ENCODE assay signal across 8 cellular contexts in genomic region chr1:61452354-61452990, GRCh38.
DNase-seq lines count a peak whose midpoint lies in the region; ATAC-seq and TF ChIP-seq lines count a peak whose summit lies in the region.

No MANE protein-coding gene starts in this region.

- POLR2A ChIA-PET in SK-N-SH (lab: Yijun Ruan, JAX): no interaction called here

- ATAC-seq in HG03565 (IDR thresholded peaks at IDR 0.05; ENCODE audit: unreplicated experiment): no peak

- H3K4me1 ChIP-seq in SK-N-SH (ENCODE audit: control insufficient read depth in 1 of 2, insufficient read depth in 2 of 2, low read depth in 1 of 2, low read length in 1 of 2) (peaks cover 21 to 35% of the 10 kb centered on the region in 2 experiments; a peak in 3 of 4 replicates), fibroblast of lung (ENCODE audit: control insufficient read depth, extremely low read depth, insufficient read depth, low read length) (peaks cover 3% of the 10 kb centered on the region), rectal smooth muscle tissue (ENCODE audit: control insufficient read depth, insufficient read depth, low read length) (peaks cover 29% of the 10 kb centered on the region), neural progenitor cell (peaks cover 4% of the 10 kb centered on the region)

- DNase-seq in Calu3 (no peak), SK-N-SH (no peak), fibroblast of lung (ENCODE audit: low read depth in 2 of 2) (peak; percentile 62 to 65), NCI-H748 (lab: John Stamatoyannopoulos, UW; ENCODE audit: unreplicated experiment) (no peak), RKO (ENCODE audit: low spot score) (no peak), neural progenitor cell (ENCODE audit: low spot score) (no peak)

- H3K36me3 Mint-ChIP-seq in Calu3 (ENCODE audit: insufficient read depth, unreplicated experiment): peaks cover 25% of the 10 kb centered on the region
- H3K36me3 Mint-ChIP-seq in neural progenitor cell: peaks cover 9% of the 10 kb centered on the region

- H3K9me3 Mint-ChIP-seq in Calu3 (ENCODE audit: low read depth, unreplicated experiment) (no peaks in the 10 kb centered on the region), neural progenitor cell (peaks cover 3% of the 10 kb centered on the region)

- TF ChIP-seq RAD21 in SK-N-SH (IDR thresholded peaks at IDR 0.05; ENCODE audit: low read length): no peak

- H4K20me1 ChIP-seq in SK-N-SH (ENCODE audit: insufficient read depth): no peaks in the 10 kb centered on the region
- no peaks in the 10 kb centered on the region for H4K20me1 ChIP-seq in fibroblast of lung (ENCODE audit: control insufficient read depth, extremely low read depth, insufficient read depth, low read length)
- no peaks in the 10 kb centered on the region for H4K20me1 ChIP-seq in neural progenitor cell (ENCODE audit: low read depth)

- WGBS in SK-N-SH (ENCODE audit: low lambda C conversion rate): 13% methylated on average over 4 of the region's 4 CpGs

- H3K4me3 ChIP-seq in SK-N-SH (ENCODE audit: low read depth in 2 of 2, low read length in 1 of 2) (no peak overlapping the region), fibroblast of lung (replicated peaks in 1 of 4; ENCODE audit: control extremely low read depth in 1 of 4, insufficient read depth in 1 of 4, low read depth in 3 of 4, low read length in 4 of 4) (no peak overlapping the region), rectal smooth muscle tissue (ENCODE audit: low read length) (no peak overlapping the region), neural progenitor cell (no peak overlapping the region)

- no peaks in the 10 kb centered on the region for H3K27me3 Mint-ChIP-seq in Calu3 (ENCODE audit: unreplicated experiment)
- peaks cover 18% of the 10 kb centered on the region for H3K27me3 Mint-ChIP-seq in neural progenitor cell (ENCODE audit: insufficient read depth, low read depth)

- TF ChIP-seq EP300 in SK-N-SH (IDR thresholded peaks at IDR 0.05; ENCODE audit: borderline replicate concordance in 1 of 2, low read depth in 1 of 2, low read length in 1 of 2): no peak

- peak overlapping the region; percentile 78 to 98 for H3K27ac ChIP-seq in SK-N-SH (ENCODE audit: low read depth in 2 of 2, low read length in 1 of 2)
- H3K27ac ChIP-seq in fibroblast of lung (ENCODE audit: insufficient read depth, low read length): no peak overlapping the region
- peak overlapping the region; percentile 71 for H3K27ac ChIP-seq in rectal smooth muscle tissue (ENCODE audit: low read depth, low read length)
- H3K27ac ChIP-seq in neural progenitor cell: no peak overlapping the region

- H3K27ac Mint-ChIP-seq in Calu3 (ENCODE audit: unreplicated experiment) (peak overlapping the region; percentile 94), neural progenitor cell (no peak overlapping the region)

- H3K79me2 ChIP-seq in SK-N-SH (ENCODE audit: insufficient read depth): no peaks in the 10 kb centered on the region
- no peaks in the 10 kb centered on the region for H3K79me2 ChIP-seq in fibroblast of lung (ENCODE audit: control insufficient read depth, insufficient read depth, low read length)
- H3K79me2 ChIP-seq in neural progenitor cell (ENCODE audit: low read depth): no peaks in the 10 kb centered on the region

- CTCF ChIA-PET in Calu3 (lab: Charles Lee): interaction anchor here (0.5 to 2.0 kb wide), 11 partner anchors 9 to 559 kb away, joined by 3 to 8 read pairs (median 4); no protein-coding TSS in a partner anchor
- CTCF ChIA-PET in SK-N-SH (lab: Yijun Ruan, JAX): interaction anchor here (0.6 to 3.7 kb wide), 21 partner anchors 9 to 1481 kb away, joined by 3 to 20 read pairs (median 3); no protein-coding TSS in a partner anchor

- no peak for TF ChIP-seq CTCF in Calu3 (IDR thresholded peaks at IDR 0.05; ENCODE audit: unreplicated experiment)
- TF ChIP-seq CTCF in SK-N-SH (IDR thresholded peaks at IDR 0.05): no peak
- no peak for TF ChIP-seq CTCF in fibroblast of lung (conservative IDR thresholded peaks at IDR 0.05 in 1 of 2, IDR thresholded peaks at IDR 0.05 in 1 of 2; ENCODE audit: low read depth in 1 of 2, low read length in 2 of 2)
- no peak for TF ChIP-seq CTCF in neural progenitor cell (IDR thresholded peaks at IDR 0.05)

- BruUV-seq in Calu3 (replicated peaks; lab: Mats Ljungman, UMichigan): no TSS peak

- H3K9ac ChIP-seq in SK-N-SH (peak overlapping the region; percentile 60; the same call in 1 of the 2 replicates), fibroblast of lung (ENCODE audit: insufficient read depth, low read length) (no peak overlapping the region), rectal smooth muscle tissue (ENCODE audit: low read length) (no peak overlapping the region), neural progenitor cell (no peak overlapping the region)

- H3K27me3 ChIP-seq in SK-N-SH (ENCODE audit: insufficient read depth) (no peaks in the 10 kb centered on the region), fibroblast of lung (ENCODE audit: control insufficient read depth, insufficient read depth, low read length) (no peaks in the 10 kb centered on the region), rectal smooth muscle tissue (ENCODE audit: control insufficient read depth, insufficient read depth, low read length) (no peaks in the 10 kb centered on the region), neural progenitor cell (no peaks in the 10 kb centered on the region)

- H3K9me2 ChIP-seq in SK-N-SH: no peaks in the 10 kb centered on the region

- H3F3A ChIP-seq in SK-N-SH (replicated peaks; ENCODE audit: insufficient read depth) (peaks cover 10% of the 10 kb centered on the region), neural progenitor cell (ENCODE audit: low read depth) (no peaks in the 10 kb centered on the region)

- H3K4me2 ChIP-seq in SK-N-SH: peak overlapping the region; percentile 39; the same call in 1 of the 2 replicates
- no peak overlapping the region for H3K4me2 ChIP-seq in fibroblast of lung (ENCODE audit: extremely low read depth, insufficient read depth, low read length)
- no peak overlapping the region for H3K4me2 ChIP-seq in neural progenitor cell

- H3K4me1 Mint-ChIP-seq in Calu3 (ENCODE audit: low read depth, unreplicated experiment): peaks cover 44% of the 10 kb centered on the region
- peaks cover 81% of the 10 kb centered on the region for H3K4me1 Mint-ChIP-seq in neural progenitor cell

- H3K36me3 ChIP-seq in SK-N-SH (replicated peaks in 1 of 2; ENCODE audit: control insufficient read depth in 1 of 2, insufficient read depth in 2 of 2, low read length in 1 of 2) (peaks cover 0 to 10% of the 10 kb centered on the region in 2 experiments), fibroblast of lung (ENCODE audit: control insufficient read depth, insufficient read depth, low read length) (no peaks in the 10 kb centered on the region), rectal smooth muscle tissue (ENCODE audit: control insufficient read depth, insufficient read depth, low read length) (no peaks in the 10 kb centered on the region), neural progenitor cell (no peaks in the 10 kb centered on the region)

- intact Hi-C loops in Calu3 (cut with micrococcal nuclease; ENCODE audit: unreplicated experiment): loop anchor here (2.0 to 10.0 kb wide), 7 partner anchors 52 to 482 kb away; partner anchors contain the start of gene NFIA

- peak overlapping the region; percentile 79 for H2AFZ ChIP-seq in SK-N-SH (ENCODE audit: low read depth)
- no peak overlapping the region for H2AFZ ChIP-seq in fibroblast of lung (ENCODE audit: low read length)
- H2AFZ ChIP-seq in neural progenitor cell (replicated peaks): no peak overlapping the region

- H3K4me3 Mint-ChIP-seq in Calu3 (ENCODE audit: low read depth, unreplicated experiment) (peak overlapping the region; percentile 24), neural progenitor cell (no peak overlapping the region)

- H3K9me3 ChIP-seq in SK-N-SH (no peaks in the 10 kb centered on the region), fibroblast of lung (ENCODE audit: control insufficient read depth, insufficient read depth, low read depth, low read length) (no peaks in the 10 kb centered on the region), neural progenitor cell (ENCODE audit: low read depth) (no peaks in the 10 kb centered on the region)

TF ChIP-seq in SK-N-SH, 30 proteins besides CTCF, POLR2A, EP300 and RAD21 (continues in another document):
- TF ChIP-seq RCOR1 (IDR thresholded peaks at IDR 0.05; ENCODE audit: low read length) (no peak), TAF1 (IDR thresholded peaks at IDR 0.05; ENCODE audit: borderline replicate concordance, low read depth, low read length) (no peak), EZH2phosphoT487 (IDR thresholded peaks at IDR 0.05; ENCODE audit: borderline replicate concordance, low read depth) (no peak), ELF1 (IDR thresholded peaks at IDR 0.05) (no peak), POLR2AphosphoS5 (IDR thresholded peaks at IDR 0.05; ENCODE audit: low read depth, low read length) (no peak), FOSL2 (IDR thresholded peaks at IDR 0.05; ENCODE audit: borderline replicate concordance, low read depth) (no peak), FOXJ3 (CRISPR knock-in tag; IDR thresholded peaks at IDR 0.05) (no peak), JUND (IDR thresholded peaks at IDR 0.05) (no peak), SIN3A (IDR thresholded peaks at IDR 0.05; ENCODE audit: borderline replicate concordance, low read depth, low read length) (no peak), TCF12 (IDR thresholded peaks at IDR 0.05) (no peak), GABPA (IDR thresholded peaks at IDR 0.05; ENCODE audit: low read depth) (no peak)
- TF ChIP-seq, protein P1, sequence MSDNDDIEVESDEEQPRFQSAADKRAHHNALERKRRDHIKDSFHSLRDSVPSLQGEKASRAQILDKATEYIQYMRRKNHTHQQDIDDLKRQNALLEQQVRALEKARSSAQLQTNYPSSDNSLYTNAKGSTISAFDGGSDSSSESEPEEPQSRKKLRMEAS (IDR thresholded peaks at IDR 0.05; ENCODE audit: low read depth): no peak
- TF ChIP-seq, protein P2, sequence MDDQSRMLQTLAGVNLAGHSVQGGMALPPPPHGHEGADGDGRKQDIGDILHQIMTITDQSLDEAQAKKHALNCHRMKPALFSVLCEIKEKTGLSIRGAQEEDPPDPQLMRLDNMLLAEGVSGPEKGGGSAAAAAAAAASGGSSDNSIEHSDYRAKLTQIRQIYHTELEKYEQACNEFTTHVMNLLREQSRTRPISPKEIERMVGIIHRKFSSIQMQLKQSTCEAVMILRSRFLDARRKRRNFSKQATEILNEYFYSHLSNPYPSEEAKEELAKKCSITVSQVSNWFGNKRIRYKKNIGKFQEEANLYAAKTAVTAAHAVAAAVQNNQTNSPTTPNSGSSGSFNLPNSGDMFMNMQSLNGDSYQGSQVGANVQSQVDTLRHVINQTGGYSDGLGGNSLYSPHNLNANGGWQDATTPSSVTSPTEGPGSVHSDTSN (IDR thresholded peaks at IDR 0.05): no peak
- TF ChIP-seq, protein P3, sequence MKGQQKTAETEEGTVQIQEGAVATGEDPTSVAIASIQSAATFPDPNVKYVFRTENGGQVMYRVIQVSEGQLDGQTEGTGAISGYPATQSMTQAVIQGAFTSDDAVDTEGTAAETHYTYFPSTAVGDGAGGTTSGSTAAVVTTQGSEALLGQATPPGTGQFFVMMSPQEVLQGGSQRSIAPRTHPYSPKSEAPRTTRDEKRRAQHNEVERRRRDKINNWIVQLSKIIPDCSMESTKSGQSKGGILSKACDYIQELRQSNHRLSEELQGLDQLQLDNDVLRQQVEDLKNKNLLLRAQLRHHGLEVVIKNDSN (IDR thresholded peaks at IDR 0.05; ENCODE audit: borderline replicate concordance, low read depth): no peak

Comparison
In these comparisons a context has a peak if more than half of its experiments do, and no peak if none do; other contexts are left out.
1. DNase-seq: peak in fibroblast of lung (2 of 2); none in Calu3 (single experiment), SK-N-SH (single experiment), NCI-H748 (single experiment), RKO (single experiment) and neural progenitor cell (single experiment).
2. H3K27ac ChIP-seq: peak in SK-N-SH (2 of 2) and rectal smooth muscle tissue (single experiment); none in fibroblast of lung (single experiment) and neural progenitor cell (single experiment).